Comparison of ENCODE assay signal across 19 cellular contexts in genomic region chr14:22677557-22677956, GRCh38. TPM values are rescaled to one million over a fixed set of nuclear protein-coding genes. Genes with fewer than 3 reads are reported as not detected.
"Had no signal": no experiment of that assay in that cellular context is flagged by ENCODE, and none has a peak within 500 bp of the region (broad histone marks: within the 10 kb centered on the region; RNA-seq: fewer than 3 reads in every experiment).

No MANE protein-coding gene starts in this region.

RNA-seq across cellular contexts. Expression of gene OR6J1, which starts 33.4 kb away (rescaled TPM):
- total RNA-seq: activated CD4-positive, alpha-beta memory T cell treated with anti-CD3 and anti-CD28 coated beads for 36 hours; activated CD4-positive, alpha-beta T cell treated with anti-CD3 and anti-CD28 coated beads for 36 hours; activated CD4-positive, alpha-beta T cell treated with anti-CD3 and anti-CD28 coated beads, Interleukin-2, amount 10 ng/mL, durations not matched to agents 24 days and 14 days; activated CD8-positive, alpha-beta memory T cell treated with anti-CD3 and anti-CD28 coated beads for 36 hours; activated CD8-positive, alpha-beta memory T cell treated with anti-CD3 and anti-CD28 coated beads, Interleukin-2, amount 10 ng/mL, durations not matched to agents 7 days and 5 days; activated CD8-positive, alpha-beta T cell treated with anti-CD3 and anti-CD28 coated beads, Interleukin-2, amount 10 ng/mL, durations not matched to agents 7 days and 5 days; activated naive CD4-positive, alpha-beta T cell treated with anti-CD3 and anti-CD28 coated beads for 36 hours; activated naive CD8-positive, alpha-beta T cell treated with anti-CD3 and anti-CD28 coated beads for 36 hours; activated T-helper 1 cell treated with anti-CD3 and anti-CD28 coated beads, Interleukin-12 subunit alpha, Interleukin-12 subunit beta, Interleukin-2, Interleukin-4 antibody, amounts not matched to agents 30 ng/mL and 10 ng/mL and 1 ng/mL, durations not matched to agents 14 hours and 24 hours and 36 hours; activated T-helper 2 cell treated with anti-CD3 and anti-CD28 coated beads, Interferon-gamma antibody, Interleukin-2, Interleukin-4, amounts not matched to agents 10 μg/mL and 5 μg/mL and 100 μg/mL, durations not matched to agents 14 hours and 24 hours and 36 hours; adrenal gland; aorta; body of pancreas; chondrocyte; dermis blood vessel endothelial cell; esophagus muscularis mucosa; foreskin keratinocyte; gastrocnemius medialis had no signal
- polyA plus RNA-seq: adrenal gland, aorta, foreskin keratinocyte, heart left ventricle had no signal
